8 cellular contexts compared by ENCODE assay signal in genomic region chr10:34655286-34656170, GRCh38.
A peak's percentile ranks its signal among the peaks of the same experiment; 100 is the strongest.
DNase-seq lines count a peak whose midpoint lies in the region; ATAC-seq and TF ChIP-seq lines count a peak whose summit lies in the region.

No MANE protein-coding gene starts in this region.

- no peak overlapping the region for H3K4me3 Mint-ChIP-seq in brain

- H3K9me3 Mint-ChIP-seq in brain, result no peaks in the 10 kb centered on the region

- ATAC-seq in HG02798 (IDR thresholded peaks at IDR 0.05; ENCODE audit: poor library complexity, unreplicated experiment), result peak; percentile 54
- peak; percentile 72 for ATAC-seq in left colon
- ATAC-seq in GM18517 (IDR thresholded peaks at IDR 0.05; ENCODE audit: unreplicated experiment), result no peak

- H3K4me1 Mint-ChIP-seq in brain, result peaks cover 75% of the 10 kb centered on the region

- H3K27ac ChIP-seq in vagina, result no peak overlapping the region

- H3K4me3 ChIP-seq in vagina, result no peak overlapping the region

- no peak overlapping the region for H3K27ac Mint-ChIP-seq in brain

- peaks cover 39% of the 10 kb centered on the region for H3K4me1 ChIP-seq in vagina

- TF ChIP-seq POLR2A in vagina (IDR thresholded peaks at IDR 0.05), result no peak

- H3K9me3 ChIP-seq in vagina, result no peaks in the 10 kb centered on the region

- no peaks in the 10 kb centered on the region for H3K36me3 Mint-ChIP-seq in brain

- H3K27me3 Mint-ChIP-seq in brain, result no peaks in the 10 kb centered on the region

- TF ChIP-seq CTCF in brain (conservative IDR thresholded peaks at IDR 0.05), result peak; percentile 75 to 78
- peak; percentile 18 to 37 (median 28) for TF ChIP-seq CTCF in vagina (IDR thresholded peaks at IDR 0.05)

- no peaks in the 10 kb centered on the region for H3K27me3 ChIP-seq in vagina

- intact Hi-C loops in left colon (cut with DNase I, micrococcal nuclease) (no loop called here), vagina (cut with DNase I) (no loop called here)

- no peaks in the 10 kb centered on the region for H3K36me3 ChIP-seq in vagina

- DNase-seq in activated CD4-positive, alpha-beta T cell treated with anti-CD3 and anti-CD28 coated beads for 48 hours, result peak; percentile 44
- DNase-seq in activated CD4-positive, alpha-beta T cell treated with anti-CD3 and anti-CD28 coated beads, Interleukin-2, amount 50 U/mL, for 4 hours, result no peak
- DNase-seq in NCI-H748 treated with DMSO at 0.1 percent for 48 hours (lab: John Stamatoyannopoulos, UW), result peak; percentile 34
- DNase-seq in left colon, result peak in 1 of 2 donors; percentile 52
- DNase-seq in vagina (ENCODE audit: extremely low spot score in 2 of 2), result no peak

Comparison
In these comparisons a context has a peak if more than half of its experiments do, and no peak if none do; other contexts are left out.
1. DNase-seq: peak in activated CD4-positive, alpha-beta T cell treated with anti-CD3 and anti-CD28 coated beads for 48 hours (single experiment) and NCI-H748 treated with DMSO at 0.1 percent for 48 hours (single experiment); none in activated CD4-positive, alpha-beta T cell treated with anti-CD3 and anti-CD28 coated beads, Interleukin-2, amount 50 U/mL, for 4 hours (0 of 2) and vagina (0 of 2).